8 cellular contexts compared by ENCODE assay signal in genomic region chr14:22848391-22849164, GRCh38. TPM values are rescaled to one million over a fixed set of nuclear protein-coding genes. Genes with fewer than 3 reads are reported as not detected.
DNase-seq lines count a peak whose midpoint lies in the region; ATAC-seq lines count a peak whose summit lies in the region.

No MANE protein-coding gene starts in this region.

- H3K27ac Mint-ChIP-seq in activated CD4-positive, alpha-beta T cell treated with anti-CD3 and anti-CD28 coated beads for 36 hours, result no peak overlapping the region

- peak overlapping the region; percentile 47 for H3K4me3 ChIP-seq in rectal smooth muscle tissue (ENCODE audit: low read length)

- H3K36me3 ChIP-seq in rectal smooth muscle tissue (ENCODE audit: control insufficient read depth, insufficient read depth, low read length), result peaks cover 28% of the 10 kb centered on the region

- peaks cover 11% of the 10 kb centered on the region for H3K4me1 Mint-ChIP-seq in activated CD4-positive, alpha-beta T cell treated with anti-CD3 and anti-CD28 coated beads for 36 hours

- DNase-seq in ELR (ENCODE audit: low read depth) (peak; percentile 77), UCSD-AML1 (lab: John Stamatoyannopoulos, UW; ENCODE audit: unreplicated experiment) (peak; percentile 72), Right ventricle myocardium inferior (ENCODE audit: missing footprints) (peak; percentile 80), kidney glomerular epithelial cell (lab: John Stamatoyannopoulos, UW) (no peak), mesenteric fat pad (ENCODE audit: low spot score) (no peak)
- no peak for DNase-seq in activated CD4-positive, alpha-beta T cell treated with anti-CD3 and anti-CD28 coated beads for 36 hours

- CTCF ChIA-PET in activated CD4-positive, alpha-beta T cell treated with anti-CD3 and anti-CD28 coated beads for 36 hours (lab: Charles Lee), result interaction anchor here (0.7 to 8.0 kb wide), 10 partner anchors 9 to 278 kb away, joined by 3 to 148 read pairs (median 4); partner anchors contain the start of genes ABHD4, DAD1, MMP14 and MRPL52

- H3K27me3 ChIP-seq in rectal smooth muscle tissue (ENCODE audit: control insufficient read depth, insufficient read depth, low read length), result no peaks in the 10 kb centered on the region

- H3K27me3 Mint-ChIP-seq in activated CD4-positive, alpha-beta T cell treated with anti-CD3 and anti-CD28 coated beads for 36 hours, result peaks cover 2% of the 10 kb centered on the region

- intact Hi-C loops in Right ventricle myocardium inferior (cut with DNase I), result no loop called here
- intact Hi-C loops in activated CD4-positive, alpha-beta T cell treated with anti-CD3 and anti-CD28 coated beads for 36 hours (cut with DNase I, micrococcal nuclease), result no loop called here

- no peaks in the 10 kb centered on the region for H3K36me3 Mint-ChIP-seq in activated CD4-positive, alpha-beta T cell treated with anti-CD3 and anti-CD28 coated beads for 36 hours (ENCODE audit: low read depth)

- peak overlapping the region; percentile 32 for H3K9ac ChIP-seq in rectal smooth muscle tissue (ENCODE audit: low read length)

- H3K4me1 ChIP-seq in rectal smooth muscle tissue (ENCODE audit: control insufficient read depth, insufficient read depth, low read length), result peaks cover 60% of the 10 kb centered on the region

- no peak overlapping the region for H3K4me3 Mint-ChIP-seq in activated CD4-positive, alpha-beta T cell treated with anti-CD3 and anti-CD28 coated beads for 36 hours

- peak; percentile 62 for ATAC-seq in Right ventricle myocardium inferior
- no peak for ATAC-seq in GM21367 (IDR thresholded peaks at IDR 0.05; ENCODE audit: unreplicated experiment)
- no peak for ATAC-seq in activated CD4-positive, alpha-beta T cell treated with anti-CD3 and anti-CD28 coated beads for 36 hours

- no peaks in the 10 kb centered on the region for H3K9me3 Mint-ChIP-seq in activated CD4-positive, alpha-beta T cell treated with anti-CD3 and anti-CD28 coated beads for 36 hours (ENCODE audit: low read depth)

- H3K27ac ChIP-seq in rectal smooth muscle tissue (ENCODE audit: low read depth, low read length), result peak overlapping the region; percentile 96

- POLR2A ChIA-PET in activated CD4-positive, alpha-beta T cell treated with anti-CD3 and anti-CD28 coated beads for 36 hours (lab: Charles Lee), result no interaction called here

RNA-seq across cellular contexts. Expression of gene MMP14, which starts 12.2 kb away (rescaled TPM):
- 26.0 TPM for total RNA-seq in Right ventricle myocardium inferior
- total RNA-seq in mesenteric fat pad, result 273 TPM
- total RNA-seq in activated CD4-positive, alpha-beta T cell treated with anti-CD3 and anti-CD28 coated beads for 36 hours, result 1 to 10 TPM; 2.0 to 2.1 TPM

RNA-seq across cellular contexts. Expression of gene MRPL52, which starts 18.9 kb away (rescaled TPM):
- total RNA-seq in Right ventricle myocardium inferior (110 TPM), mesenteric fat pad (54.0 TPM)
- 100 to 1,000 TPM; 115 to 136 TPM for total RNA-seq in activated CD4-positive, alpha-beta T cell treated with anti-CD3 and anti-CD28 coated beads for 36 hours

RNA-seq across cellular contexts. Expression of gene LRP10, which starts 23.0 kb away (rescaled TPM):
- total RNA-seq in Right ventricle myocardium inferior (59.2 TPM), mesenteric fat pad (113 TPM)
- 10 to 100 TPM; 36.3 to 41.8 TPM for total RNA-seq in activated CD4-positive, alpha-beta T cell treated with anti-CD3 and anti-CD28 coated beads for 36 hours

RNA-seq across cellular contexts. Expression of gene SLC7A7, which starts 33.3 kb away (rescaled TPM):
- total RNA-seq in Right ventricle myocardium inferior (5.8 TPM), mesenteric fat pad (25.5 TPM)
- total RNA-seq in activated CD4-positive, alpha-beta T cell treated with anti-CD3 and anti-CD28 coated beads for 36 hours, result under 1 TPM; 0.50 to 0.72 TPM

RNA-seq across cellular contexts. Expression of gene REM2, which starts 34.4 kb away (rescaled TPM):
- total RNA-seq in Right ventricle myocardium inferior (not detected), mesenteric fat pad (0.39 TPM)
- total RNA-seq in activated CD4-positive, alpha-beta T cell treated with anti-CD3 and anti-CD28 coated beads for 36 hours, result under 1 TPM; 0.33 to 0.48 TPM

Comparison
In these comparisons a context has a peak if more than half of its experiments do, and no peak if none do; other contexts are left out.
1. DNase-seq: peak in ELR (single experiment), UCSD-AML1 (single experiment) and Right ventricle myocardium inferior (single experiment); none in kidney glomerular epithelial cell (single experiment), mesenteric fat pad (single experiment) and activated CD4-positive, alpha-beta T cell treated with anti-CD3 and anti-CD28 coated beads for 36 hours (single experiment).
2. RNA of gene MMP14, which starts 12.2 kb away (total RNA-seq): 273 TPM in mesenteric fat pad (single experiment); 26.0 TPM in Right ventricle myocardium inferior (single experiment) and 2.0 to 2.1 TPM in activated CD4-positive, alpha-beta T cell treated with anti-CD3 and anti-CD28 coated beads for 36 hours; every median in the first group is over 10 times any median in the second.